ENCODE assay signal across 26 cellular contexts in the genomic region with DNA sequence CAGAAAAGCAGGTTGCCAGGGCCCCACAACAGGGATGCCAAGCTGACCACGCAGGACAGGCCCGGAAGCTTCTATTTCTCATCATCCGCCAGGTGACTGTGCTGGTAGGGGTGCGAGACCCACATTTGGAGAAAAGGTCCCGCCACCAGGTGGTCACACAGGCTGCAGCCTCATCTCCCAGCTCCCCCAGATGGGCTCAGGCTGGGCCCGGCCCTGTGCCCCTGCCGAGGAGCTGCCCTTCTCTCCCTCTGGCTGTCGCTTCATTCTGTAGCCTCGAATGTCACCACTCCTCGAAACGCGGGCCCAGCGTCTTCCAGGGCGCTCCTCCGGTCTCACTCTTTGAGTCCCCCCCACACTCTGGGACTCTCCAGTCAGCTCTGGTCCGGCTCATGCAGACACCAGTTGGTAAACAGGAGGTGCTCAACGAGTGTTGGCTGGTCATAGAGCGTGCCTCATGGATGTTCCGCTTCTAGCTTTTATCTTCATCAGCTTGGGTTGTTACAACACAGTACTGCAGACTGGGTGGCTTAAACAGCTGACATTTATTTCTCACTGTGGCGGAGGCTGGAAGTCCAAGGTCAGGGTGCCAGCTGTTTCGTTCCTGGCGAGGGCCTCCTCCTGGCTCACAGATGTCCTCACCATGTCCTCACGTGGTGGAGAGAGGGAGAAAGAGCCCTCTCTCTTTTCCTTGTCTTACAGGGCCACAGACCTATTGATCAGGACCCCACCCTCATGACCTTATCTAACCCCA.
"Had no signal": no experiment of that assay in that cellular context is flagged by ENCODE, and none has a peak within 500 bp of the region (broad histone marks: within the 10 kb centered on the region; RNA-seq: fewer than 3 reads in every experiment).

No MANE protein-coding gene starts in this region.

- H3K27me3 Mint-ChIP-seq: activated naive CD8-positive, alpha-beta T cell had no signal

- H3K27ac Mint-ChIP-seq: activated CD8-positive, alpha-beta T cell treated with anti-CD3 and anti-CD28 coated beads for 36 hours; activated naive CD4-positive, alpha-beta T cell treated with anti-CD3 and anti-CD28 coated beads for 36 hours; activated naive CD8-positive, alpha-beta T cell; activated T-helper 1 cell treated with anti-CD3 and anti-CD28 coated beads, Interleukin-12 subunit alpha, Interleukin-12 subunit beta, Interleukin-2, Interleukin-4 antibody, amounts not matched to agents 30 ng/mL and 10 ng/mL and 1 ng/mL, durations not matched to agents 14 hours and 24 hours and 36 hours; IgD-negative memory B cell; T-helper 1 cell treated with Interleukin-12 subunit alpha and Interleukin-12 subunit beta and Interleukin-4 antibody, amounts not matched to agents 30 μg/mL and 1 μg/mL, for 36 hours had no signal

- ATAC-seq: activated CD4-positive, CD25-positive, alpha-beta regulatory T cell treated with anti-CD3 and anti-CD28 coated beads, Interleukin-2, amount 50 U/mL, for 24 hours; activated CD8-positive, alpha-beta T cell treated with anti-CD3 and anti-CD28 coated beads for 36 hours had no signal

- H3K27me3 ChIP-seq: Peyer's patch had no signal

- H3K4me1 Mint-ChIP-seq: IgD-negative memory B cell had no signal

- H3K4me1 ChIP-seq: Peyer's patch had no signal

- H3K4me3 Mint-ChIP-seq: activated CD8-positive, alpha-beta T cell treated with anti-CD3 and anti-CD28 coated beads for 36 hours; activated naive CD4-positive, alpha-beta T cell treated with anti-CD3 and anti-CD28 coated beads for 36 hours; activated naive CD8-positive, alpha-beta T cell; activated T-helper 1 cell treated with anti-CD3 and anti-CD28 coated beads, Interleukin-12 subunit alpha, Interleukin-12 subunit beta, Interleukin-2, Interleukin-4 antibody, amounts not matched to agents 30 ng/mL and 10 ng/mL and 1 ng/mL, durations not matched to agents 14 hours and 24 hours and 36 hours; IgD-negative memory B cell; T-helper 1 cell treated with Interleukin-12 subunit alpha and Interleukin-12 subunit beta and Interleukin-4 antibody, amounts not matched to agents 30 μg/mL and 1 μg/mL, for 36 hours had no signal

- H3K9me3 Mint-ChIP-seq: activated CD8-positive, alpha-beta T cell treated with anti-CD3 and anti-CD28 coated beads for 36 hours; activated naive CD4-positive, alpha-beta T cell treated with anti-CD3 and anti-CD28 coated beads for 36 hours; activated T-helper 1 cell treated with anti-CD3 and anti-CD28 coated beads, Interleukin-12 subunit alpha, Interleukin-12 subunit beta, Interleukin-2, Interleukin-4 antibody, amounts not matched to agents 30 ng/mL and 10 ng/mL and 1 ng/mL, durations not matched to agents 14 hours and 24 hours and 36 hours; IgD-negative memory B cell; T-helper 1 cell treated with Interleukin-12 subunit alpha and Interleukin-12 subunit beta and Interleukin-4 antibody, amounts not matched to agents 30 μg/mL and 1 μg/mL, for 36 hours had no signal

- H3K36me3 ChIP-seq: brain microvascular endothelial cell, cardiac muscle cell, MG63, Peyer's patch had no signal

- H3K4me3 ChIP-seq: cardiac muscle cell, MG63, Peyer's patch had no signal

- DNase-seq: activated CD4-positive, alpha-beta T cell treated with anti-CD3 and anti-CD28 coated beads for 4 hours; activated CD8-positive, alpha-beta memory T cell treated with anti-CD3 and anti-CD28 coated beads, Interleukin-2, amount 50 U/mL, for 48 hours; activated CD8-positive, alpha-beta T cell treated with anti-CD3 and anti-CD28 coated beads for 36 hours; activated gamma-delta T cell; activated naive CD4-positive, alpha-beta T cell treated with anti-CD3 and anti-CD28 coated beads for 36 hours; activated T-cell treated with anti-CD3 and anti-CD28 coated beads, Interleukin-2, amount 50 U/mL, for 1 hour; amygdala; brain microvascular endothelial cell; KG1; MG63; MV-4-11; NCI-H1105 treated with DMSO at 0.1 percent for 48 hours; NCI-H1436 treated with DMSO at 0.1 percent for 48 hours; NCI-H187; NCI-H2081; NCI-H446; NCI-H524; Peyer's patch; SHP77 had no signal

- H3K36me3 Mint-ChIP-seq: activated naive CD8-positive, alpha-beta T cell had no signal

- H3K9me3 ChIP-seq: MG63, Peyer's patch had no signal

- H3K27ac ChIP-seq: brain microvascular endothelial cell, cardiac muscle cell, Peyer's patch, RWPE1 had no signal
